8 cellular contexts compared by ENCODE assay signal in genomic region chr7:41979834-41980307, GRCh38.
DNase-seq lines count a peak whose midpoint lies in the region; ATAC-seq, FAIRE-seq and TF ChIP-seq lines count a peak whose summit lies in the region.

No MANE protein-coding gene starts in this region.

- H3K4me3 ChIP-seq in coronary artery (no peak overlapping the region), mucosa of descending colon (no peak overlapping the region), lower leg skin (ENCODE audit: low read depth, poor library complexity, severe bottlenecking) (no peak overlapping the region)

- H3K9me3 ChIP-seq in mucosa of descending colon = no peaks in the 10 kb centered on the region

- intact Hi-C loops in mucosa of descending colon (cut with DNase I, micrococcal nuclease) = loop anchor here (5.0 kb wide), 2 partner anchors 38 to 257 kb away; partner anchors contain the start of gene GLI3 (in 1 of the 2)
- intact Hi-C loops in lower leg skin (cut with DNase I; ENCODE audit: low total_unique reads) = no loop called here

- CTCF ChIA-PET in GM10248 (lab: Yijun Ruan, JAX) = interaction anchor here (0.6 to 8.2 kb wide), 18 partner anchors 9 to 1860 kb away, joined by 3 to 34 read pairs (median 4); no protein-coding TSS in a partner anchor

- TF ChIP-seq POLR2A in lower leg skin (IDR thresholded peaks at IDR 0.05) (no peak), GM12891 (IDR thresholded peaks at IDR 0.05; ENCODE audit: low read depth, low read length) (no peak)

- ATAC-seq in mucosa of descending colon = no peak
- no peak for ATAC-seq in HG03196 (IDR thresholded peaks at IDR 0.05; ENCODE audit: unreplicated experiment)

- no peaks in the 10 kb centered on the region for H3K4me1 ChIP-seq in mucosa of descending colon (ENCODE audit: low read depth)

- 24 to 38% methylated on average over 6 of the region's 6 CpGs for WGBS in lower leg skin, 2 donors

- H3K36me3 ChIP-seq in mucosa of descending colon (ENCODE audit: low read depth) = no peaks in the 10 kb centered on the region

- DNase-seq in GM10248 (ENCODE audit: extremely low spot score) = no peak
- DNase-seq in M059J (ENCODE audit: low read depth) = peak; percentile 50
- no peak for DNase-seq in coronary artery (ENCODE audit: low spot score)
- peak in 1 of 3 donors; percentile 37 for DNase-seq in mucosa of descending colon
- DNase-seq in lower leg skin (ENCODE audit: low spot score in 2 of 2) = no peak
- DNase-seq in GM12891 (ENCODE audit: insufficient read length, low spot score) = no peak
- no peak for DNase-seq in NCI-H748 (lab: John Stamatoyannopoulos, UW; ENCODE audit: unreplicated experiment)

- peak; percentile 42 for TF ChIP-seq CTCF in GM10248 (IDR thresholded peaks at IDR 0.05; ENCODE audit: control extremely low read depth, extremely low read depth, low read depth, missing control alignments)
- TF ChIP-seq CTCF in coronary artery (IDR thresholded peaks at IDR 0.05) = peak; percentile 58
- peak; percentile 29 for TF ChIP-seq CTCF in mucosa of descending colon (IDR thresholded peaks at IDR 0.05)
- TF ChIP-seq CTCF in lower leg skin (IDR thresholded peaks at IDR 0.05) = no peak

- FAIRE-seq in GM12891 (lab: Jason Lieb, UNC) = no peak

- peak overlapping the region in 1 of 2 donors; percentile 8 for H3K27ac ChIP-seq in coronary artery

- POLR2A ChIA-PET in GM10248 (lab: Yijun Ruan, JAX) = interaction anchor here (0.6 kb wide), 1 partner anchor 1748 kb away, joined by 4 read pairs; no protein-coding TSS in a partner anchor

TF ChIP-seq in GM12891, 5 proteins besides CTCF, POLR2A, EP300 and RAD21:
- TF ChIP-seq POU2F2 (IDR thresholded peaks at IDR 0.05; ENCODE audit: low read depth, low read length) = no peak

Comparison
In these comparisons a context has a peak if more than half of its experiments do, and no peak if none do; other contexts are left out.
1. CTCF ChIP-seq: peak in GM10248 (single experiment), coronary artery (single experiment) and mucosa of descending colon (single experiment); none in lower leg skin (0 of 3).